In the genomic region with DNA sequence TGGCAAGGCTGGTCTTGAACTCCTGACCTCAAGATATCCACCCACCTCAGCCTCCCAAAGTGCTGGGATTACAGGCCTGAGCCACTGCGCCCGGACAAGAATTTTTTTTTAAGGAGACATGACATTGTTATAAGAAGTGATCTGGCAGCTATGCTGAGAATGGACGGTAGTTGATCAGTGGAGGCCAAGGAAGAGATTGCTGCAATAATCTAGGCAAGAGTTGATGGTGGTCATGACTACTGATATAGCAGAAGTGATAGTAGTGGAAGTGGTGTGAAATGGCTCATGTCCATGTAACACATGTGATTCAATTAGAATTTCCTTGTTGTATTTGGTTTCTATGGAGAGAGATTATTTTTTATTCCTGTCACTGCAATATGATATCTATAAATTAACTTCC, we compare ENCODE assay signal across 7 cellular contexts.
"Had no signal": no experiment of that assay in that cellular context is flagged by ENCODE, and none has a peak within 500 bp of the region (broad histone marks: within the 10 kb centered on the region; RNA-seq: fewer than 3 reads in every experiment).

No MANE protein-coding gene starts in this region.

- FAIRE-seq: HepG2, HTR-8/SVneo, K562 had no signal

- H3K4me3 ChIP-seq: K562 had no signal

- H3K27ac ChIP-seq: HL-60 had no signal

- H3K36me3 Mint-ChIP-seq: IgD-negative memory B cell had no signal

- H3K4me1 Mint-ChIP-seq: IgD-negative memory B cell had no signal

- DNase-seq: IMR-90, KBM-7 had no signal

- H3K27me3 Mint-ChIP-seq: IgD-negative memory B cell had no signal

- H3K4me3 Mint-ChIP-seq: IgD-negative memory B cell had no signal

- ATAC-seq: HepG2, K562 had no signal

- H3K27ac Mint-ChIP-seq: IgD-negative memory B cell had no signal
